Comparison of ENCODE assay signal across 17 cellular contexts in genomic region chr16:87822002-87822390, GRCh38. TPM values are rescaled to one million over a fixed set of nuclear protein-coding genes. Genes with fewer than 3 reads are reported as not detected.
A peak's percentile ranks its signal among the peaks of the same experiment; 100 is the strongest.
DNase-seq lines count a peak whose midpoint lies in the region; ATAC-seq and TF ChIP-seq lines count a peak whose summit lies in the region.
"Had no signal": no experiment of that assay in that cellular context is flagged by ENCODE, and none has a peak within 500 bp of the region (broad histone marks: within the 10 kb centered on the region; RNA-seq: fewer than 3 reads in every experiment).

No MANE protein-coding gene starts in this region.

- peak overlapping the region; percentile 57 for H3K27ac Mint-ChIP-seq in CD8-positive, alpha-beta T cell
- H3K27ac Mint-ChIP-seq: B cell; stimulated activated naive B cell treated with anti-CD40 and anti-IgM and Interleukin-4, amounts not matched to agents 10 μg/mL and 1 μg/mL and 100 μg/mL, for 72 hours had no signal

- H2AFZ ChIP-seq in neuron (ENCODE audit: low read depth, low read length): peak overlapping the region; percentile 59
- H2AFZ ChIP-seq: parathyroid adenoma had no signal

- peaks cover 9% of the 10 kb centered on the region for H3K4me1 ChIP-seq in CD8-positive, alpha-beta T cell (ENCODE audit: insufficient read depth, low read length)
- H3K4me1 ChIP-seq in esophagus (ENCODE audit: control insufficient read depth in 2 of 2, insufficient read depth in 2 of 2, low read length in 1 of 2): peaks cover 5 to 15% of the 10 kb centered on the region in 2 donors
- H3K4me1 ChIP-seq in neuron (ENCODE audit: insufficient read depth, low read length): peaks cover 18% of the 10 kb centered on the region
- H3K4me1 ChIP-seq: parathyroid adenoma, transverse colon had no signal

- no peak for ATAC-seq in CD8-positive, alpha-beta T cell
- ATAC-seq in sciatic nerve (no peak), GM18511 (IDR thresholded peaks at IDR 0.05; ENCODE audit: unreplicated experiment) (no peak)
- ATAC-seq: heart right ventricle had no signal

- no peaks in the 10 kb centered on the region for H3K27me3 ChIP-seq in CD8-positive, alpha-beta T cell (ENCODE audit: insufficient read depth, low read length)
- no peaks in the 10 kb centered on the region for H3K27me3 ChIP-seq in esophagus (ENCODE audit: control insufficient read depth in 1 of 2, insufficient read depth in 2 of 2, low read length in 2 of 2)
- H3K27me3 ChIP-seq in neuron (ENCODE audit: insufficient read depth, low read length): no peaks in the 10 kb centered on the region

- no peak for DNase-seq in CD8-positive, alpha-beta T cell
- DNase-seq in sciatic nerve (ENCODE audit: low spot score) (no peak), NCI-H1048 (lab: John Stamatoyannopoulos, UW) (no peak)
- DNase-seq: amniotic stem cell; heart right ventricle; NCI-H526; OCI-M1; sigmoid colon; stimulated activated naive B cell treated with anti-CD40 and anti-IgM and Interleukin-4, amounts not matched to agents 10 μg/mL and 1 μg/mL and 100 μg/mL, for 72 hours; transverse colon had no signal

- H3K4me1 Mint-ChIP-seq in CD8-positive, alpha-beta T cell (ENCODE audit: low read depth): peaks cover 8% of the 10 kb centered on the region
- H3K4me1 Mint-ChIP-seq: central memory CD8-positive, alpha-beta T cell had no signal

- WGBS in esophagus, 2 donors: 49 to 54% methylated on average over 7 of the region's 7 CpGs

- POLR2A ChIA-PET in CD8-positive, alpha-beta T cell (lab: Charles Lee): no interaction called here

- no peak overlapping the region for H3K4me3 ChIP-seq in CD8-positive, alpha-beta T cell (ENCODE audit: low read depth, low read length)
- H3K4me3 ChIP-seq in esophagus (ENCODE audit: low read depth in 1 of 2, low read length in 2 of 2) (no peak overlapping the region), neuron (ENCODE audit: low read length) (no peak overlapping the region)
- H3K4me3 ChIP-seq: heart right ventricle, sigmoid colon, transverse colon had no signal

- TF ChIP-seq CTCF in CD8-positive, alpha-beta T cell (IDR thresholded peaks at IDR 0.05): no peak

- no peak overlapping the region for H3K27ac ChIP-seq in CD8-positive, alpha-beta T cell (ENCODE audit: low read depth, low read length)
- H3K27ac ChIP-seq in KOPT-K1 (ENCODE audit: low read depth, low read length, poor library complexity, severe bottlenecking) (peak overlapping the region; percentile 39), esophagus (ENCODE audit: low read depth in 2 of 2, low read length in 1 of 2) (peak overlapping the region; percentile 62 to 75)
- H3K27ac ChIP-seq: heart right ventricle, parathyroid adenoma, sigmoid colon, transverse colon had no signal

- H3K27me3 Mint-ChIP-seq in CD8-positive, alpha-beta T cell (ENCODE audit: low read depth): no peaks in the 10 kb centered on the region
- H3K27me3 Mint-ChIP-seq: central memory CD8-positive, alpha-beta T cell had no signal

- CTCF ChIA-PET in CD8-positive, alpha-beta T cell (lab: Charles Lee): interaction anchor here (2.7 kb wide), 1 partner anchor 28 kb away, joined by 10 read pairs; no protein-coding TSS in a partner anchor

- H3K36me3 ChIP-seq in CD8-positive, alpha-beta T cell (ENCODE audit: insufficient read depth, low read length): no peaks in the 10 kb centered on the region
- H3K36me3 ChIP-seq in KOPT-K1 (ENCODE audit: insufficient read depth, low read length) (no peaks in the 10 kb centered on the region), esophagus (ENCODE audit: control insufficient read depth in 2 of 2, insufficient read depth in 2 of 2, low read length in 1 of 2) (no peaks in the 10 kb centered on the region), neuron (ENCODE audit: insufficient read depth, low read length) (no peaks in the 10 kb centered on the region)
- H3K36me3 ChIP-seq: heart right ventricle, sigmoid colon, transverse colon had no signal

- H3K36me3 Mint-ChIP-seq in CD8-positive, alpha-beta T cell: no peaks in the 10 kb centered on the region

- H3K4me3 Mint-ChIP-seq in CD8-positive, alpha-beta T cell: no peak overlapping the region
- H3K4me3 Mint-ChIP-seq: B cell; central memory CD8-positive, alpha-beta T cell; stimulated activated naive B cell treated with anti-CD40 and anti-IgM and Interleukin-4, amounts not matched to agents 10 μg/mL and 1 μg/mL and 100 μg/mL, for 72 hours had no signal

- intact Hi-C loops in CD8-positive, alpha-beta T cell (cut with DNase I, micrococcal nuclease): no loop called here
- intact Hi-C loops in sciatic nerve (cut with DNase I): no loop called here

- H3K9me3 ChIP-seq in CD8-positive, alpha-beta T cell (ENCODE audit: low read length): peaks cover 9% of the 10 kb centered on the region
- H3K9me3 ChIP-seq in KOPT-K1 (ENCODE audit: insufficient read depth, low read length, poor library complexity, severe bottlenecking): peaks cover 16% of the 10 kb centered on the region
- peaks cover 9 to 13% of the 10 kb centered on the region in 2 donors for H3K9me3 ChIP-seq in esophagus (ENCODE audit: control insufficient read depth in 2 of 2, insufficient read depth in 1 of 2, low read depth in 1 of 2, low read length in 1 of 2)
- H3K9me3 ChIP-seq in neuron (ENCODE audit: low read length): peaks cover 8% of the 10 kb centered on the region

- H3K9me3 Mint-ChIP-seq in CD8-positive, alpha-beta T cell: peaks cover 7% of the 10 kb centered on the region
- H3K9me3 Mint-ChIP-seq: central memory CD8-positive, alpha-beta T cell had no signal

RNA-seq across cellular contexts. Expression of gene SLC7A5, which starts 47.3 kb away (rescaled TPM):
- total RNA-seq in CD8-positive, alpha-beta T cell: 100 to 1,000 TPM; 359 to 369 TPM
- polyA plus RNA-seq in esophagus: 100 to 1,000 TPM; 117 to 138 TPM
- total RNA-seq in sciatic nerve: 11.5 TPM

RNA-seq across cellular contexts. Expression of gene KLHDC4, which starts 56.2 kb away (rescaled TPM):
- 10 to 100 TPM; 74.0 to 81.6 TPM for total RNA-seq in CD8-positive, alpha-beta T cell
- 10 to 100 TPM; 20.0 to 32.4 TPM for polyA plus RNA-seq in esophagus
- total RNA-seq in sciatic nerve: 41.5 TPM

Comparison
In these comparisons a context has a peak if more than half of its experiments do, and no peak if none do; other contexts are left out.
1. RNA of gene SLC7A5, which starts 47.3 kb away (total RNA-seq): 359 to 369 TPM in CD8-positive, alpha-beta T cell; 11.5 TPM in sciatic nerve (single experiment); every median in the first group is over 10 times any median in the second.